Comparison of ENCODE assay signal across 12 cellular contexts in the genomic region with DNA sequence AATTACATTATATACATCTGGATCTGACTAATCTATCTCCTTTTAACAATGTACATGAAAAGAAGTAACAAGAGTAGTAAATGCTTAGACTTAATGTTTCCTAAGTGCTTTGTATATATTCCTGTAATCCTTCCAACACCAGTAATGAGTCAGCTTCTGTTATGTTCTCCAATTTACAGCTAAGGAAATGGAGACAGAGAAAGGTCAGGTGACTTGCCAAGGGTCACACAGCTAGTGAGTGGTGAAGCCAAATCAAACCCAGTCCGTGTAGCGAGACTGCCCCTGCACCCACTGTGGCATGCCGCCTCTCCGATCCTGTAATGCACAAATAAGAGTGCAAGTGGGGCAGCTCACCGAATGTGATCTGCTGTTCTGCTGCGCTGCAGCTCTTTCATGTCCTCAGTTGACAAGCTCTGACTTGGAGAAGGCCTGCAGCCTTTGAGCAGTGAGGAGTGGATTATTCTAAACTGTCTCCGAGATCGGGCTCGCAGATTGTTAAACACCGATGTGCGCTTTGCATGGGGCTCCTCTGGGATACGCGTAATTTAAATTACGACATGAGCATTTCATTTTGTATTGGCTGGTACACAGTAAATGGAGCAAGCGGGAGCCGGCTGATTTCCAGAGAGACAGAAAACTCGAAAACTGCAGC.
DNase-seq lines count a peak whose midpoint lies in the region; ATAC-seq, FAIRE-seq and TF ChIP-seq lines count a peak whose summit lies in the region.
"Had no signal": no experiment of that assay in that cellular context is flagged by ENCODE, and none has a peak within 500 bp of the region (broad histone marks: within the 10 kb centered on the region; RNA-seq: fewer than 3 reads in every experiment).

No MANE protein-coding gene starts in this region.

- no peak for ATAC-seq in GM21825 (IDR thresholded peaks at IDR 0.05; ENCODE audit: unreplicated experiment)
- no peak for ATAC-seq in HG02642 (IDR thresholded peaks at IDR 0.05; ENCODE audit: poor library complexity, unreplicated experiment)

- no peaks in the 10 kb centered on the region for H3K36me3 ChIP-seq in kidney epithelial cell (ENCODE audit: control insufficient read depth, insufficient read depth, low read length)
- H3K36me3 ChIP-seq: neutrophil, tibial nerve had no signal

- FAIRE-seq in urothelium cell line (lab: Jason Lieb, UNC), result peak; percentile 83
- FAIRE-seq: endometrium had no signal

- peak; percentile 67 for DNase-seq in HS-5 (ENCODE audit: low read depth)
- peak; percentile 57 for DNase-seq in amniotic epithelial cell (ENCODE audit: low read depth)
- DNase-seq in kidney epithelial cell (ENCODE audit: low read depth), result peak; percentile 18
- DNase-seq in urothelium cell line (ENCODE audit: low spot score), result no peak
- DNase-seq in NK-92 treated with Interleukin-12 subunit alpha and Interleukin-12 subunit beta, amount 100 ng/mL, for 24 hours (lab: John Stamatoyannopoulos, UW), result no peak
- DNase-seq: activated CD4-positive, alpha-beta memory T cell treated with anti-CD3 and anti-CD28 coated beads, Interleukin-2, amount 10 ng/mL, durations not matched to agents 7 days and 5 days; SW 1271 had no signal

- H3K4me3 ChIP-seq in kidney epithelial cell (ENCODE audit: low read depth, low read length), result no peak overlapping the region

- no peak for TF ChIP-seq CTCF in kidney epithelial cell (IDR thresholded peaks at IDR 0.05; ENCODE audit: insufficient read depth, low read length, poor library complexity, severe bottlenecking)

- no peaks in the 10 kb centered on the region for H3K27me3 ChIP-seq in kidney epithelial cell (ENCODE audit: control insufficient read depth, insufficient read depth, low read length)
- H3K27me3 ChIP-seq: neutrophil, tibial nerve had no signal

Comparison
In these comparisons a context has a peak if more than half of its experiments do, and no peak if none do; other contexts are left out.
1. DNase-seq: peak in HS-5 (single experiment), amniotic epithelial cell (single experiment) and kidney epithelial cell (single experiment); none in urothelium cell line (single experiment) and NK-92 treated with Interleukin-12 subunit alpha and Interleukin-12 subunit beta, amount 100 ng/mL, for 24 hours (single experiment).